Comparison of ENCODE assay signal across 29 cellular contexts in genomic region chr10:20302033-20302432, GRCh38.
"Had no signal": no experiment of that assay in that cellular context is flagged by ENCODE, and none has a peak within 500 bp of the region (broad histone marks: within the 10 kb centered on the region; RNA-seq: fewer than 3 reads in every experiment).

No MANE protein-coding gene starts in this region.

- H3K9me3 ChIP-seq: colonic mucosa, ovary, psoas muscle, right lobe of liver, testis, transverse colon, upper lobe of right lung had no signal

- ATAC-seq: heart right ventricle; left ventricle myocardium superior; lower lobe of right lung; natural killer cell; psoas muscle; right lobe of liver; stimulated activated memory B cell treated with anti-CD40 and anti-IgM and Interleukin-4, amounts not matched to agents 10 μg/mL and 1 μg/mL and 100 μg/mL, for 72 hours; stimulated activated naive CD8-positive, alpha-beta T cell treated with anti-CD3 and anti-CD28 coated beads, Interleukin-15, Interleukin-2, amounts not matched to agents 100 U/mL and 50 U/mL, for 24 hours; upper lobe of right lung had no signal

- H3K27me3 ChIP-seq: colonic mucosa, esophagus muscularis mucosa, heart right ventricle, ovary, right lobe of liver, testis, transverse colon, upper lobe of right lung, uterus had no signal

- H3K27ac ChIP-seq: colonic mucosa, esophagus muscularis mucosa, heart right ventricle, lower lobe of right lung, ovary, psoas muscle, right lobe of liver, testis, transverse colon, upper lobe of right lung, uterus had no signal

- H3K4me3 ChIP-seq: colonic mucosa, esophagus muscularis mucosa, heart right ventricle, lower lobe of right lung, ovary, psoas muscle, right lobe of liver, testis, transverse colon, upper lobe of right lung, uterus had no signal

- H3K4me1 ChIP-seq: colonic mucosa, heart right ventricle, lower lobe of right lung, psoas muscle, right lobe of liver, testis, transverse colon, upper lobe of right lung, uterus had no signal

- H3K36me3 ChIP-seq: colonic mucosa, esophagus muscularis mucosa, heart right ventricle, lower lobe of right lung, ovary, right lobe of liver, transverse colon, upper lobe of right lung, uterus had no signal

- DNase-seq: colonic mucosa; effector CD8-positive, alpha-beta T cell; endodermal cell; foreskin melanocyte; glutamatergic neuron; heart right ventricle; hypothalamus; immature natural killer cell; islet precursor cell; kidney glomerular epithelial cell; left ventricle myocardium superior; lower lobe of right lung; natural killer cell; occipital lobe; ovary; posterior cingulate gyrus; psoas muscle; retina; right lobe of liver; stimulated activated CD4-positive, alpha-beta T cell treated with anti-CD3 and anti-CD28 coated beads, Interleukin-2, amount 100 ng/mL, for 24 hours; stimulated activated CD4-positive, alpha-beta T cell treated with anti-CD3 and anti-CD28 coated beads, Interleukin-4, amount 100 ng/mL, for 4 hours; stimulated activated naive CD8-positive, alpha-beta T cell treated with anti-CD3 and anti-CD28 coated beads, Interleukin-15, Interleukin-2, amounts not matched to agents 100 U/mL and 50 U/mL, for 24 hours; substantia nigra; testis; transverse colon; upper lobe of right lung; uterus had no signal
